Comparison of ENCODE assay signal across 21 cellular contexts in genomic region chr4:54400188-54400587, GRCh38.
DNase-seq lines count a peak whose midpoint lies in the region; ATAC-seq and TF ChIP-seq lines count a peak whose summit lies in the region.
"Had no signal": no experiment of that assay in that cellular context is flagged by ENCODE, and none has a peak within 500 bp of the region (broad histone marks: within the 10 kb centered on the region; RNA-seq: fewer than 3 reads in every experiment).

No MANE protein-coding gene starts in this region.

- no peaks in the 10 kb centered on the region for H3K27me3 ChIP-seq in tibial nerve
- H3K27me3 ChIP-seq: ascending aorta, heart left ventricle, neural progenitor cell, SJCRH30 had no signal

- no peak overlapping the region for H3K4me3 ChIP-seq in tibial nerve
- H3K4me3 ChIP-seq: ascending aorta, heart left ventricle, lower lobe of right lung, neural progenitor cell, SJCRH30 had no signal

- peak; percentile 38 for DNase-seq in DMS79 treated with DMSO at 0.1 percent for 48 hours (lab: John Stamatoyannopoulos, UW)
- no peak for DNase-seq in DMS79 (lab: John Stamatoyannopoulos, UW)
- peak; percentile 20 for DNase-seq in medulla oblongata (ENCODE audit: extremely low spot score)
- DNase-seq in tibial nerve (ENCODE audit: low spot score in 2 of 2): no peak
- no peak for DNase-seq in SKM-1 (lab: John Stamatoyannopoulos, UW; ENCODE audit: unreplicated experiment)
- DNase-seq in NCI-H2196 (lab: John Stamatoyannopoulos, UW; ENCODE audit: unreplicated experiment): no peak
- DNase-seq: 8988T; activated CD4-positive, alpha-beta T cell treated with anti-CD3 and anti-CD28 coated beads, Interleukin-2, amount 50 U/mL, for 4 hours; CD4-positive, CD25-positive, alpha-beta regulatory T cell; heart left ventricle; lower lobe of right lung; NCI-H1105 treated with DMSO at 0.1 percent for 48 hours; NCI-H1930; stimulated activated CD4-positive, alpha-beta T cell treated with anti-CD3 and anti-CD28 coated beads, Interleukin-4, amount 100 ng/mL, for 24 hours; stimulated activated naive B cell treated with anti-CD40 and anti-IgM and Interleukin-4, amounts not matched to agents 10 μg/mL and 1 μg/mL and 100 μg/mL, for 72 hours had no signal

- H3K27ac ChIP-seq in cingulate gyrus (ENCODE audit: low read depth, low read length) (peak overlapping the region; percentile 56), tibial nerve (peak overlapping the region in 3 of 4 donors; percentile 5 to 66 (median 51))
- H3K27ac ChIP-seq: ascending aorta, heart left ventricle, lower lobe of right lung, neural progenitor cell, SJCRH30 had no signal

- TF ChIP-seq POLR2A in tibial nerve (IDR thresholded peaks at IDR 0.05): no peak

- no peaks in the 10 kb centered on the region for H3K36me3 ChIP-seq in tibial nerve
- H3K36me3 ChIP-seq: ascending aorta, heart left ventricle, lower lobe of right lung, neural progenitor cell, SJCRH30 had no signal

- 18 to 36% methylated on average over 1 of the region's 1 CpG for WGBS in tibial nerve, 2 donors

- no peak for TF ChIP-seq EP300 in tibial nerve (IDR thresholded peaks at IDR 0.05)

- no peak for TF ChIP-seq CTCF in tibial nerve (IDR thresholded peaks at IDR 0.05)

- ATAC-seq in HG03108 (IDR thresholded peaks at IDR 0.05; ENCODE audit: unreplicated experiment): no peak
- ATAC-seq: activated T-helper 17 cell treated with anti-CD3 and anti-CD28 coated beads, Interleukin-2, amount 50 U/mL, for 72 hours; stimulated activated naive B cell treated with anti-CD40 and anti-IgM and Interleukin-4, amounts not matched to agents 10 μg/mL and 1 μg/mL and 100 μg/mL, for 72 hours had no signal

- H3K9me3 ChIP-seq in tibial nerve: no peaks in the 10 kb centered on the region
- H3K9me3 ChIP-seq: ascending aorta, heart left ventricle, lower lobe of right lung, SJCRH30 had no signal

- H3K4me1 ChIP-seq in tibial nerve: peaks cover 0 to 20% (median 0%) of the 10 kb centered on the region in 4 donors
- H3K4me1 ChIP-seq: lower lobe of right lung, neural progenitor cell, SJCRH30 had no signal

Comparison
In these comparisons a context has a peak if more than half of its experiments do, and no peak if none do; other contexts are left out.
1. DNase-seq: peak in DMS79 treated with DMSO at 0.1 percent for 48 hours (single experiment) and medulla oblongata (single experiment); none in DMS79 (single experiment), tibial nerve (0 of 2), SKM-1 (single experiment) and NCI-H2196 (single experiment).